ENCODE assay signal across 22 cellular contexts in genomic region chr21:32457962-32458361, GRCh38. TPM values are rescaled to one million over a fixed set of nuclear protein-coding genes. Genes with fewer than 3 reads are reported as not detected.
DNase-seq lines count a peak whose midpoint lies in the region; ATAC-seq and TF ChIP-seq lines count a peak whose summit lies in the region.
"Had no signal": no experiment of that assay in that cellular context is flagged by ENCODE, and none has a peak within 500 bp of the region (broad histone marks: within the 10 kb centered on the region; RNA-seq: fewer than 3 reads in every experiment).

No MANE protein-coding gene starts in this region.

- no peak for ATAC-seq in activated T-helper 17 cell treated with anti-CD3 and anti-CD28 coated beads, Interleukin-2, amount 50 U/mL, for 72 hours (replicated peaks)
- ATAC-seq in left lung (no peak), HG03097 (IDR thresholded peaks at IDR 0.05; ENCODE audit: low FRiP score, unreplicated experiment) (no peak), GM19467 (IDR thresholded peaks at IDR 0.05; ENCODE audit: unreplicated experiment) (no peak), GM18907 (IDR thresholded peaks at IDR 0.05; ENCODE audit: unreplicated experiment) (no peak)
- ATAC-seq: activated naive CD8-positive, alpha-beta T cell treated with anti-CD3 and anti-CD28 coated beads, Interleukin-2, amount 50 U/mL, for 24 hours had no signal

- H3K27me3 ChIP-seq in left lung = no peaks in the 10 kb centered on the region
- no peaks in the 10 kb centered on the region for H3K27me3 ChIP-seq in stomach smooth muscle (ENCODE audit: control insufficient read depth in 1 of 2, insufficient read depth in 2 of 2, low read length in 2 of 2)
- H3K27me3 ChIP-seq: cardiac muscle cell had no signal

- H3K4me3 Mint-ChIP-seq in activated T-helper 17 cell treated with anti-CD3 and anti-CD28 coated beads, Interleukin-2, amount 50 U/mL, for 72 hours = no peak overlapping the region
- H3K4me3 Mint-ChIP-seq: activated naive CD8-positive, alpha-beta T cell treated with anti-CD3 and anti-CD28 coated beads, Interleukin-2, amount 50 U/mL, for 24 hours had no signal

- H3K36me3 Mint-ChIP-seq in activated T-helper 17 cell treated with anti-CD3 and anti-CD28 coated beads, Interleukin-2, amount 50 U/mL, for 72 hours (ENCODE audit: low read depth) = peaks cover 49% of the 10 kb centered on the region

- H3K27me3 Mint-ChIP-seq in activated T-helper 17 cell treated with anti-CD3 and anti-CD28 coated beads, Interleukin-2, amount 50 U/mL, for 72 hours = no peaks in the 10 kb centered on the region
- H3K27me3 Mint-ChIP-seq: activated naive CD8-positive, alpha-beta T cell treated with anti-CD3 and anti-CD28 coated beads, Interleukin-2, amount 50 U/mL, for 24 hours had no signal

- DNase-seq in left lung (peak in 1 of 2 donors; percentile 24), OCI-M2 (lab: John Stamatoyannopoulos, UW; ENCODE audit: unreplicated experiment) (no peak)
- DNase-seq: activated CD4-positive, alpha-beta T cell treated with anti-CD3 and anti-CD28 coated beads, Interleukin-2, amount 50 U/mL, for 1 hour; activated CD8-positive, alpha-beta memory T cell treated with anti-CD3 and anti-CD28 coated beads, Interleukin-2, amount 50 U/mL, for 4 hours; activated effector memory CD4-positive, alpha-beta T cell treated with anti-CD3 and anti-CD28 coated beads, Interleukin-2, amount 50 U/mL, for 16 hours; activated naive CD8-positive, alpha-beta T cell treated with anti-CD3 and anti-CD28 coated beads, Interleukin-2, amount 50 U/mL, for 24 hours; GDM1; kidney glomerular epithelial cell; midbrain; NCI-H1417; SIG-M5; stimulated activated CD4-positive, alpha-beta T cell treated with anti-CD3 and anti-CD28 coated beads, Interleukin-4, amount 100 ng/mL, for 1 hour; T-helper 1 cell had no signal

- H3K36me3 ChIP-seq in HEK293 (ENCODE audit: control insufficient read depth in 2 of 2, insufficient read depth in 1 of 2, low read length in 2 of 2) (no peaks in the 10 kb centered on the region), left lung (peaks cover 0 to 42% of the 10 kb centered on the region in 2 donors), stomach smooth muscle (ENCODE audit: control insufficient read depth in 2 of 2, insufficient read depth in 2 of 2, low read length in 2 of 2) (peaks cover 16 to 27% of the 10 kb centered on the region in 2 donors)
- H3K36me3 ChIP-seq: cardiac muscle cell had no signal

- H3K9me3 Mint-ChIP-seq in activated T-helper 17 cell treated with anti-CD3 and anti-CD28 coated beads, Interleukin-2, amount 50 U/mL, for 72 hours = no peaks in the 10 kb centered on the region
- H3K9me3 Mint-ChIP-seq: activated naive CD8-positive, alpha-beta T cell treated with anti-CD3 and anti-CD28 coated beads, Interleukin-2, amount 50 U/mL, for 24 hours had no signal

- H3K4me1 ChIP-seq in HEK293 (ENCODE audit: control insufficient read depth, insufficient read depth, low read length) (peaks cover 5% of the 10 kb centered on the region), left lung (peaks cover 12 to 23% of the 10 kb centered on the region in 2 donors), stomach smooth muscle (ENCODE audit: control insufficient read depth, insufficient read depth, low read length) (peaks cover 30% of the 10 kb centered on the region)

- CTCF ChIA-PET in HEK293 (lab: Yijun Ruan, JAX) = interaction anchor here (0.6 to 1.0 kb wide), 3 partner anchors 49 to 152 kb away, joined by 3 read pairs; no protein-coding TSS in a partner anchor

- no peak overlapping the region for H3K27ac ChIP-seq in HEK293 (ENCODE audit: extremely low read depth, low read depth, low read length)
- H3K27ac ChIP-seq in left lung = peak overlapping the region; percentile 35 to 59
- H3K27ac ChIP-seq in stomach smooth muscle (ENCODE audit: low read length) = peak overlapping the region; percentile 83
- H3K27ac ChIP-seq: cardiac muscle cell, epithelial cell of prostate had no signal

- H3K27ac Mint-ChIP-seq in activated T-helper 17 cell treated with anti-CD3 and anti-CD28 coated beads, Interleukin-2, amount 50 U/mL, for 72 hours = peak overlapping the region; percentile 70
- H3K27ac Mint-ChIP-seq: activated naive CD8-positive, alpha-beta T cell treated with anti-CD3 and anti-CD28 coated beads, Interleukin-2, amount 50 U/mL, for 24 hours; progenitor cell of endocrine pancreas had no signal

- TF ChIP-seq CTCF in HEK293 (tag by site-specific recombination; IDR thresholded peaks at IDR 0.05) (no peak), left lung (IDR thresholded peaks at IDR 0.05) (no peak)

- POLR2A ChIA-PET in HEK293 (lab: Yijun Ruan, JAX) = no interaction called here

- no peak overlapping the region for H3K4me3 ChIP-seq in HEK293 (ENCODE audit: low read depth, low read length)
- H3K4me3 ChIP-seq in left lung = no peak overlapping the region
- no peak overlapping the region for H3K4me3 ChIP-seq in stomach smooth muscle (ENCODE audit: low read length in 2 of 2)
- H3K4me3 ChIP-seq: cardiac muscle cell had no signal

- H3K9ac ChIP-seq in stomach smooth muscle (ENCODE audit: low read length in 2 of 2) = no peak overlapping the region

- intact Hi-C loops in left lung (cut with DNase I) = no loop called here

- H3K9me3 ChIP-seq in HEK293 (ENCODE audit: control insufficient read depth, insufficient read depth, low read depth, low read length) (no peaks in the 10 kb centered on the region), left lung (no peaks in the 10 kb centered on the region), stomach smooth muscle (ENCODE audit: control insufficient read depth in 2 of 2, low read length in 2 of 2) (no peaks in the 10 kb centered on the region)

- H3K4me1 Mint-ChIP-seq in activated T-helper 17 cell treated with anti-CD3 and anti-CD28 coated beads, Interleukin-2, amount 50 U/mL, for 72 hours = no peaks in the 10 kb centered on the region
- H3K4me1 Mint-ChIP-seq: activated naive CD8-positive, alpha-beta T cell treated with anti-CD3 and anti-CD28 coated beads, Interleukin-2, amount 50 U/mL, for 24 hours had no signal

TF ChIP-seq in HEK293, 187 proteins besides CTCF, POLR2A, EP300 and RAD21:
- TF ChIP-seq BCL11B (tag by site-specific recombination; IDR thresholded peaks at IDR 0.05; ENCODE audit: low read depth) = no peak
- peak; percentile 48 for TF ChIP-seq ZFHX2 (tag by site-specific recombination; conservative IDR thresholded peaks at IDR 0.05)
- no peak for TF ChIP-seq ZNF623 (tag by site-specific recombination; IDR thresholded peaks at IDR 0.05)
- peak; percentile 58; the same call in 1 of the 2 replicates for TF ChIP-seq EGR2 (tag by site-specific recombination; IDR thresholded peaks at IDR 0.05; ENCODE audit: low read depth)

RNA-seq across cellular contexts. Expression of gene EVA1C, which starts 45.5 kb away (rescaled TPM):
- total RNA-seq in activated T-helper 17 cell treated with anti-CD3 and anti-CD28 coated beads, Interleukin-2, amount 50 U/mL, for 72 hours = 10 to 100 TPM in 1 of 2 donors, 1 to 10 TPM in 1; 10.0 to 13.1 TPM
- 10 to 100 TPM; 21.8 to 29.8 TPM for total RNA-seq in left lung
- total RNA-seq: progenitor cell of endocrine pancreas had no signal
